ENCODE assay signal across 8 cellular contexts in the genomic region with DNA sequence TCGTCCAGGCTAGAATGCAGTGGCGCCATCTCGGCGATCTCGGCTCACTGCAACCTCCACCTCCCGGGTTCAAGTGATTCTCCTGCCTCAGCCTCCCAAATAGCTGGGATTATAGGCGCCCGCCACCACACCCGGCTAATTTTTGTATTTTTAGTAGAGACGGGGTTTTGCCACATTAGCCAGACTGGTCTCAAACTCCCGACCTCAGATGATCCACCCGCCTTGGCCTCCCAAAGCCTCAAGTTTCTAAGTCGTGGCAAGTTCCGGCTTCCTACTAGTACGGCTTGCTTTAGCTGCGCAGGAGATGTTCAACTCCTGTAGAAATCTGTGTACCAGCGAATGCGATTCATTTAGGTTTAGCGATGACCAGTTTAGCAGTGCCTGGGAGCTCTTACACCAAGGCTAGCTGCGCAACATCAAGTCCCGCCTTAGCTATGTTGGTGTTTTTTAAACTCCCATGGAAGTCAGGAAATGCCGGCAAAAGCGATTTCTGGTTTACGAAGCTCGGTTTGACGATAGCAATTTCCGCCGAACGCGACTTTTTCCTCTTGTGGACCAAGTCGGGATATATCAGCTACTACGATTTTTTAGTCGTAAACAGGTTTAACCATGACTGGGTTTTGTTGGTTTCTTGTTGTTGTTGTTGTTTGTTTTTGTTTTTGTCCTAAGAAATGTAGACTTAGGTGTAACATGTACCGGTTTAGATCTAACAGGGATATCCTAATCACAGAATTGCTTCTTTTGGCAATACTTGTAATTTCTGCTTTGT. TPM values are rescaled to one million over a fixed set of nuclear protein-coding genes. Genes with fewer than 3 reads are reported as not detected.
A peak's percentile ranks its signal among the peaks of the same experiment; 100 is the strongest.
DNase-seq lines count a peak whose midpoint lies in the region; ATAC-seq and TF ChIP-seq lines count a peak whose summit lies in the region.

No MANE protein-coding gene starts in this region.

- no peaks in the 10 kb centered on the region for H3K27me3 Mint-ChIP-seq in activated T-cell treated with anti-CD3 and anti-CD28 coated beads, Interleukin-2, amount 50 U/mL, for 72 hours (ENCODE audit: low read depth)

- H4K20me1 ChIP-seq in MM.1S (ENCODE audit: insufficient read depth, low read length), result no peaks in the 10 kb centered on the region

- peaks cover 37% of the 10 kb centered on the region for H3F3A ChIP-seq in MM.1S (ENCODE audit: insufficient read depth, low read length)

- H3K9ac ChIP-seq in MM.1S (ENCODE audit: low read length), result peak overlapping the region; percentile 93

- peaks cover 8% of the 10 kb centered on the region; the same call in 1 of the 2 replicates for H3K79me2 ChIP-seq in MM.1S (ENCODE audit: low read length)

- whole genome bisulfite sequencing in psoas muscle, 3 donors, result 12 to 18% (median 13%) methylated on average over 34 of the region's 34 CpGs

- in situ Hi-C loops in GM18951 (cut with MboI; ENCODE audit: low sequenced_read_pairs, unreplicated experiment), result no loop called here

- peak; percentile 28 to 37 for ATAC-seq in activated T-cell treated with anti-CD3 and anti-CD28 coated beads, Interleukin-2, amount 50 U/mL, for 72 hours (replicated peaks in 1 of 2)
- peak in 1 of 4 donors; percentile 20 for ATAC-seq in psoas muscle
- ATAC-seq in HG03469 (IDR thresholded peaks at IDR 0.05; ENCODE audit: unreplicated experiment), result no peak

- peaks cover 14 to 15% of the 10 kb centered on the region in 2 donors for H3K36me3 Mint-ChIP-seq in activated T-cell treated with anti-CD3 and anti-CD28 coated beads, Interleukin-2, amount 50 U/mL, for 72 hours (ENCODE audit: insufficient read depth in 2 of 2)

- H3K27ac ChIP-seq in MM.1S (ENCODE audit: low read length) (peak overlapping the region; percentile 98), psoas muscle (peak overlapping the region; percentile 86)

- peak overlapping the region; percentile 78 for H3K4me3 ChIP-seq in MM.1S (ENCODE audit: low read length)
- H3K4me3 ChIP-seq in fibroblast of villous mesenchyme (ENCODE audit: low read depth, low read length), result peak overlapping the region; percentile 77
- H3K4me3 ChIP-seq in psoas muscle, result peak overlapping the region; percentile 73

- H3K4me1 ChIP-seq in MM.1S (ENCODE audit: low read length), result peaks cover 14% of the 10 kb centered on the region
- peaks cover 11% of the 10 kb centered on the region for H3K4me1 ChIP-seq in psoas muscle

- H3K9me3 ChIP-seq in MM.1S (replicated peaks; ENCODE audit: insufficient read depth, low read length), result no peaks in the 10 kb centered on the region
- no peaks in the 10 kb centered on the region for H3K9me3 ChIP-seq in psoas muscle

- no peaks in the 10 kb centered on the region for H3K9me2 ChIP-seq in MM.1S (replicated peaks; ENCODE audit: insufficient read depth, low read length)

- H3K36me3 ChIP-seq in MM.1S (replicated peaks; ENCODE audit: insufficient read depth, low read length) (no peaks in the 10 kb centered on the region), psoas muscle (ENCODE audit: insufficient read depth in 1 of 2, low read depth in 1 of 2) (no peaks in the 10 kb centered on the region)

- peak; percentile 17 for TF ChIP-seq POLR2A in GM18951 (IDR thresholded peaks at IDR 0.05; ENCODE audit: extremely low read depth, insufficient read depth, insufficient read length)

- TF ChIP-seq CTCF in MM.1S (IDR thresholded peaks at IDR 0.05; ENCODE audit: low read length) (no peak), fibroblast of villous mesenchyme (IDR thresholded peaks at IDR 0.05; ENCODE audit: insufficient read depth, low read depth, low read length) (no peak), psoas muscle (IDR thresholded peaks at IDR 0.05) (no peak)

- peak overlapping the region; percentile 62 for H3K4me2 ChIP-seq in MM.1S (ENCODE audit: low read depth, low read length)

- H2AFZ ChIP-seq in MM.1S (ENCODE audit: low read length), result peak overlapping the region; percentile 39

- DNase-seq in MM.1S (peak; percentile 64), fibroblast of villous mesenchyme (ENCODE audit: low read depth) (peak; percentile 92), psoas muscle (peak in 1 of 2 donors; percentile 54), HuH-7.5 (ENCODE audit: low spot score) (no peak), NCI-H1105 (lab: John Stamatoyannopoulos, UW) (no peak)
- DNase-seq in activated T-cell treated with anti-CD3 and anti-CD28 coated beads, Interleukin-2, amount 50 U/mL, for 72 hours, result peak; percentile 55 to 58

- intact Hi-C loops in psoas muscle (cut with DNase I), result loop anchor here in 1 of 2 donors (1.0 to 10.0 kb wide), 4 partner anchors 25 to 491 kb away; a partner anchor contains a TSS

- H3K4me3 Mint-ChIP-seq in activated T-cell treated with anti-CD3 and anti-CD28 coated beads, Interleukin-2, amount 50 U/mL, for 72 hours, result peak overlapping the region; percentile 91 to 98

- peaks cover 33% of the 10 kb centered on the region for H3K4me1 Mint-ChIP-seq in activated T-cell treated with anti-CD3 and anti-CD28 coated beads, Interleukin-2, amount 50 U/mL, for 72 hours (ENCODE audit: low read depth)

- H3K9me3 Mint-ChIP-seq in activated T-cell treated with anti-CD3 and anti-CD28 coated beads, Interleukin-2, amount 50 U/mL, for 72 hours, result peaks cover 0 to 2% of the 10 kb centered on the region in 2 donors

- H3K27me3 ChIP-seq in MM.1S (replicated peaks; ENCODE audit: insufficient read depth, low read length) (no peaks in the 10 kb centered on the region), psoas muscle (ENCODE audit: insufficient read depth in 3 of 3, low read length in 2 of 3) (peaks cover 6 to 80% (median 47%) of the 10 kb centered on the region in 3 donors)

- H3K27ac Mint-ChIP-seq in activated T-cell treated with anti-CD3 and anti-CD28 coated beads, Interleukin-2, amount 50 U/mL, for 72 hours, result peak overlapping the region; percentile 100

RNA-seq across cellular contexts. Expression of a gene that starts 46.4 kb away (rescaled TPM):
- 10 to 100 TPM in 1 of 2 donors, 1 to 10 TPM in 1; 9.9 to 10.0 TPM for total RNA-seq in activated T-cell treated with anti-CD3 and anti-CD28 coated beads, Interleukin-2, amount 50 U/mL, for 72 hours
- total RNA-seq in fibroblast of villous mesenchyme (2.9 and 3.9 TPM in 2 replicates), psoas muscle (1 to 10 TPM in 1 of 4 donors, under 1 TPM in 3; 0.46 to 1.6 (median 0.78) TPM)
- polyA plus RNA-seq in psoas muscle, result 1 to 10 TPM in 2 of 3 donors, under 1 TPM in 1; 0.66 to 2.7 (median 1.8) TPM

Comparison
In these comparisons a context has a peak if more than half of its experiments do, and no peak if none do; other contexts are left out.
1. DNase-seq: peak in MM.1S (single experiment), activated T-cell treated with anti-CD3 and anti-CD28 coated beads, Interleukin-2, amount 50 U/mL, for 72 hours (2 of 2) and fibroblast of villous mesenchyme (single experiment); none in HuH-7.5 (single experiment) and NCI-H1105 (single experiment).
2. Peak in every context shown above with its lines, with median percentiles within 50 percentile points of each other: H3K4me3 ChIP-seq.